Comparison of ENCODE assay signal across 25 cellular contexts in genomic region chr20:1636621-1637020, GRCh38. TPM values are rescaled to one million over a fixed set of nuclear protein-coding genes. Genes with fewer than 3 reads are reported as not detected.
DNase-seq lines count a peak whose midpoint lies in the region; ATAC-seq, FAIRE-seq and TF ChIP-seq lines count a peak whose summit lies in the region.
"Had no signal": no experiment of that assay in that cellular context is flagged by ENCODE, and none has a peak within 500 bp of the region (broad histone marks: within the 10 kb centered on the region; RNA-seq: fewer than 3 reads in every experiment).

No MANE protein-coding gene starts in this region.

- H3K27ac Mint-ChIP-seq in CD4-positive, alpha-beta memory T cell: peak overlapping the region in 5 of 7 donors; percentile 16 to 68 (median 51)
- peak overlapping the region; percentile 13 for H3K27ac Mint-ChIP-seq in activated T-helper 1 cell treated with anti-CD3 and anti-CD28 coated beads, Interleukin-12 subunit alpha, Interleukin-12 subunit beta, Interleukin-2, Interleukin-4 antibody, amounts not matched to agents 30 ng/mL and 10 ng/mL and 1 ng/mL, durations not matched to agents 14 hours and 24 hours and 36 hours
- H3K27ac Mint-ChIP-seq: activated T-helper 17 cell treated with anti-CD3 and anti-CD28 coated beads, Interleukin-2, amount 50 U/mL, for 72 hours; IgD-negative memory B cell; progenitor cell of endocrine pancreas; T-helper 1 cell treated with Interleukin-12 subunit alpha and Interleukin-12 subunit beta and Interleukin-4 antibody, amounts not matched to agents 30 μg/mL and 1 μg/mL, for 36 hours had no signal

- H3K9me3 ChIP-seq in CD4-positive, alpha-beta memory T cell (ENCODE audit: control insufficient read depth in 1 of 2, low read length in 2 of 2): no peaks in the 10 kb centered on the region
- no peaks in the 10 kb centered on the region for H3K9me3 ChIP-seq in HepG2 (ENCODE audit: low read length)
- H3K9me3 ChIP-seq: thoracic aorta had no signal

- no peak overlapping the region for H3K4me3 ChIP-seq in CD4-positive, alpha-beta memory T cell (ENCODE audit: low read length in 2 of 2)
- H3K4me3 ChIP-seq in HepG2 (replicated peaks in 1 of 3; ENCODE audit: insufficient read depth in 1 of 3, low read depth in 2 of 3, low read length in 3 of 3): no peak overlapping the region
- H3K4me3 ChIP-seq: thoracic aorta had no signal

- BruUV-seq in HepG2 (replicated peaks; lab: Mats Ljungman, UMichigan): no TSS peak

- H3K27me3 ChIP-seq in CD4-positive, alpha-beta memory T cell (ENCODE audit: insufficient read depth, low read length): no peaks in the 10 kb centered on the region
- H3K27me3 ChIP-seq in HepG2 (ENCODE audit: control insufficient read depth in 1 of 2, insufficient read depth in 2 of 2, low read length in 2 of 2): no peaks in the 10 kb centered on the region

- H4K20me1 ChIP-seq in HepG2 (ENCODE audit: insufficient read depth, low read length): no peaks in the 10 kb centered on the region

- no peak for TF ChIP-seq POLR2A in HepG2 (IDR thresholded peaks at IDR 0.05; ENCODE audit: insufficient read depth in 1 of 2, low read depth in 2 of 2, low read length in 2 of 2)

- H2AFZ ChIP-seq in HepG2 (ENCODE audit: low read length): no peak overlapping the region

- TF ChIP-seq EP300 in HepG2 (IDR thresholded peaks at IDR 0.05; ENCODE audit: low read depth in 2 of 2, low read length in 2 of 2) (peak in 1 of 2 experiments; percentile 60; a peak in 2 of 4 replicates), HepG2 (CRISPR knock-in tag; IDR thresholded peaks at IDR 0.05; ENCODE audit: borderline replicate concordance) (0 out of 2 replicates have a peak, but pooled peaks have one; percentile 24)

- peaks cover 11% of the 10 kb centered on the region for H3K36me3 ChIP-seq in CD4-positive, alpha-beta memory T cell (ENCODE audit: insufficient read depth, low read length)
- H3K36me3 ChIP-seq in HepG2 (replicated peaks in 1 of 2; ENCODE audit: control insufficient read depth in 1 of 2, insufficient read depth in 2 of 2, low read length in 2 of 2): no peaks in the 10 kb centered on the region
- H3K36me3 ChIP-seq: thoracic aorta, WERI-Rb-1 had no signal

- H3K4me1 ChIP-seq in CD4-positive, alpha-beta memory T cell (ENCODE audit: insufficient read depth, low read length): peaks cover 41% of the 10 kb centered on the region
- peaks cover 41% of the 10 kb centered on the region for H3K4me1 ChIP-seq in HepG2 (ENCODE audit: insufficient read depth, low read length)

- H3K79me2 ChIP-seq in HepG2 (ENCODE audit: insufficient read depth, low read length): no peaks in the 10 kb centered on the region

- in situ Hi-C loops in GM13977 (cut with MboI; ENCODE audit: low pct_unique_long_range_greater_than_20kb, low sequenced_read_pairs, unreplicated experiment) (no loop called here), HepG2 (cut with HindIII; ENCODE audit: extremely low pct_ligation_motif_present, low pct_unique_long_range_greater_than_20kb) (no loop called here)

- peaks cover 47 to 51% of the 10 kb centered on the region in 2 donors for H3K36me3 Mint-ChIP-seq in CD4-positive, alpha-beta memory T cell
- peaks cover 41% of the 10 kb centered on the region for H3K36me3 Mint-ChIP-seq in activated T-helper 1 cell treated with anti-CD3 and anti-CD28 coated beads, Interleukin-12 subunit alpha, Interleukin-12 subunit beta, Interleukin-2, Interleukin-4 antibody, amounts not matched to agents 30 ng/mL and 10 ng/mL and 1 ng/mL, durations not matched to agents 14 hours and 24 hours and 36 hours (ENCODE audit: low read depth)

- TF ChIP-seq CTCF in GM13977 (IDR thresholded peaks at IDR 0.05; ENCODE audit: extremely low read depth, insufficient read depth, missing control alignments) (peak; percentile 22), HepG2 (CRISPR knock-in tag; IDR thresholded peaks at IDR 0.05) (peak; percentile 89)

- H3K9ac ChIP-seq in HepG2 (ENCODE audit: insufficient read depth, low read depth, low read length): no peak overlapping the region

- FAIRE-seq in HepG2 (lab: Jason Lieb, UNC): peak; percentile 87

- POLR2A ChIA-PET in CD4-positive, alpha-beta memory T cell (lab: Charles Lee; ENCODE audit: partially characterized antibody): no interaction called here
- POLR2A ChIA-PET in HepG2 (lab: Yijun Ruan, JAX): no interaction called here

- no peaks in the 10 kb centered on the region for H3K27me3 Mint-ChIP-seq in CD4-positive, alpha-beta memory T cell
- no peaks in the 10 kb centered on the region for H3K27me3 Mint-ChIP-seq in activated T-helper 1 cell treated with anti-CD3 and anti-CD28 coated beads, Interleukin-12 subunit alpha, Interleukin-12 subunit beta, Interleukin-2, Interleukin-4 antibody, amounts not matched to agents 30 ng/mL and 10 ng/mL and 1 ng/mL, durations not matched to agents 14 hours and 24 hours and 36 hours (ENCODE audit: insufficient read depth)
- H3K27me3 Mint-ChIP-seq: activated T-helper 17 cell treated with anti-CD3 and anti-CD28 coated beads, Interleukin-2, amount 50 U/mL, for 72 hours; central memory CD8-positive, alpha-beta T cell; progenitor cell of endocrine pancreas had no signal

- H3K27ac ChIP-seq in CD4-positive, alpha-beta memory T cell (ENCODE audit: low read depth, low read length): no peak overlapping the region
- H3K27ac ChIP-seq in HepG2 (ENCODE audit: extremely low read length, insufficient read depth, low read length): peak overlapping the region; percentile 2
- H3K27ac ChIP-seq: thoracic aorta, WERI-Rb-1 had no signal

- intact Hi-C loops in CD4-positive, alpha-beta memory T cell (cut with micrococcal nuclease): no loop called here
- intact Hi-C loops in activated T-helper 1 cell treated with anti-CD3 and anti-CD28 coated beads, Interleukin-12 subunit alpha, Interleukin-12 subunit beta, Interleukin-2, Interleukin-4 antibody, amounts not matched to agents 30 ng/mL and 10 ng/mL and 1 ng/mL, durations not matched to agents 14 hours and 24 hours and 36 hours (cut with micrococcal nuclease): no loop called here
- intact Hi-C loops in HepG2 (cut with micrococcal nuclease; ENCODE audit: unreplicated experiment): loop anchor here (1.0 kb wide), 2 partner anchors 127 to 133 kb away; no protein-coding TSS in a partner anchor

- no peak for DNase-seq in CD4-positive, alpha-beta memory T cell
- DNase-seq in GM13977 (ENCODE audit: low spot score) (no peak), HepG2 (ENCODE audit: low spot score) (peak; percentile 93), cerebellar cortex (ENCODE audit: low spot score) (no peak), superior temporal gyrus (ENCODE audit: extremely low spot score) (no peak)
- DNase-seq in activated T-helper 1 cell treated with anti-CD3 and anti-CD28 coated beads, Interleukin-12 subunit alpha, Interleukin-12 subunit beta, Interleukin-2, Interleukin-4 antibody, amounts not matched to agents 30 ng/mL and 10 ng/mL and 1 ng/mL, durations not matched to agents 14 hours and 24 hours and 36 hours (ENCODE audit: low spot score): no peak
- DNase-seq in stimulated activated CD4-positive, alpha-beta T cell treated with anti-CD3 and anti-CD28 coated beads, Interleukin-15, amount 100 ng/mL, for 24 hours: no peak
- DNase-seq: anterior cingulate cortex; effector CD4-positive, alpha-beta T cell; GOT3; head of caudate nucleus; NCI-H2081; NCI-H524; SHP77 treated with DMSO at 0.1 percent for 48 hours; stimulated activated CD8-positive, alpha-beta memory T cell treated with anti-CD3 and anti-CD28 coated beads, Interleukin-4, amount 100 ng/mL, for 48 hours; WERI-Rb-1 had no signal

- H3K4me3 Mint-ChIP-seq in CD4-positive, alpha-beta memory T cell: no peak overlapping the region
- no peak overlapping the region for H3K4me3 Mint-ChIP-seq in activated T-helper 1 cell treated with anti-CD3 and anti-CD28 coated beads, Interleukin-12 subunit alpha, Interleukin-12 subunit beta, Interleukin-2, Interleukin-4 antibody, amounts not matched to agents 30 ng/mL and 10 ng/mL and 1 ng/mL, durations not matched to agents 14 hours and 24 hours and 36 hours
- H3K4me3 Mint-ChIP-seq: activated T-helper 17 cell treated with anti-CD3 and anti-CD28 coated beads, Interleukin-2, amount 50 U/mL, for 72 hours; central memory CD8-positive, alpha-beta T cell; IgD-negative memory B cell; neural crest cell; T-helper 1 cell treated with Interleukin-12 subunit alpha and Interleukin-12 subunit beta and Interleukin-4 antibody, amounts not matched to agents 30 μg/mL and 1 μg/mL, for 36 hours had no signal

- TF ChIP-seq RAD21 in HepG2 (CRISPR knock-in tag; IDR thresholded peaks at IDR 0.05): peak; percentile 63

- peak; percentile 98 for ATAC-seq in HepG2
- no peak for ATAC-seq in GM18502 (IDR thresholded peaks at IDR 0.05; ENCODE audit: poor library complexity, unreplicated experiment)
- ATAC-seq: activated T-helper 17 cell treated with anti-CD3 and anti-CD28 coated beads, Interleukin-2, amount 50 U/mL, for 72 hours had no signal

- CTCF ChIA-PET in CD4-positive, alpha-beta memory T cell (lab: Charles Lee; ENCODE audit: partially characterized antibody): interaction anchor here (1.4 kb wide), 2 partner anchors 14 to 35 kb away, joined by 3 to 4 read pairs; no protein-coding TSS in a partner anchor
- CTCF ChIA-PET in HepG2 (lab: Yijun Ruan, JAX; ENCODE audit: low intra/inter-chr PET ratio, low total read pairs): no interaction called here

- 0% methylated on average over 2 of the region's 2 CpGs for WGBS in HepG2 (ENCODE audit: low lambda C conversion rate)

- peaks cover 0 to 8% (median 2%) of the 10 kb centered on the region in 8 donors for H3K9me3 Mint-ChIP-seq in CD4-positive, alpha-beta memory T cell
- H3K9me3 Mint-ChIP-seq in activated T-helper 1 cell treated with anti-CD3 and anti-CD28 coated beads, Interleukin-12 subunit alpha, Interleukin-12 subunit beta, Interleukin-2, Interleukin-4 antibody, amounts not matched to agents 30 ng/mL and 10 ng/mL and 1 ng/mL, durations not matched to agents 14 hours and 24 hours and 36 hours: peaks cover 8% of the 10 kb centered on the region
- H3K9me3 Mint-ChIP-seq: activated T-helper 17 cell treated with anti-CD3 and anti-CD28 coated beads, Interleukin-2, amount 50 U/mL, for 72 hours; T-helper 1 cell treated with Interleukin-12 subunit alpha and Interleukin-12 subunit beta and Interleukin-4 antibody, amounts not matched to agents 30 μg/mL and 1 μg/mL, for 36 hours had no signal

- H3K4me2 ChIP-seq in HepG2 (ENCODE audit: low read depth, low read length): peak overlapping the region; percentile 18

- peaks cover 33 to 49% (median 40%) of the 10 kb centered on the region in 4 donors for H3K4me1 Mint-ChIP-seq in CD4-positive, alpha-beta memory T cell
- peaks cover 37% of the 10 kb centered on the region for H3K4me1 Mint-ChIP-seq in activated T-helper 1 cell treated with anti-CD3 and anti-CD28 coated beads, Interleukin-12 subunit alpha, Interleukin-12 subunit beta, Interleukin-2, Interleukin-4 antibody, amounts not matched to agents 30 ng/mL and 10 ng/mL and 1 ng/mL, durations not matched to agents 14 hours and 24 hours and 36 hours (ENCODE audit: low read depth)
- H3K4me1 Mint-ChIP-seq: neural crest cell had no signal

RNA-seq across cellular contexts. Expression of gene SIRPB1, which starts 16.8 kb away (rescaled TPM):
- total RNA-seq in CD4-positive, alpha-beta memory T cell: 1 to 10 TPM; 4.7 to 7.2 TPM
- 1 to 10 TPM in 1 of 2 donors, under 1 TPM in 1; 0.64 to 1.2 TPM for polyA plus RNA-seq in CD4-positive, alpha-beta memory T cell
- 1.6 and 3.3 TPM in 2 replicates for total RNA-seq in activated T-helper 1 cell treated with anti-CD3 and anti-CD28 coated beads, Interleukin-12 subunit alpha, Interleukin-12 subunit beta, Interleukin-2, Interleukin-4 antibody, amounts not matched to agents 30 ng/mL and 10 ng/mL and 1 ng/mL, durations not matched to agents 14 hours and 24 hours and 36 hours
- 0.98 and 1.4 TPM in 2 replicates for total RNA-seq in HepG2 (2016; rRNA removed; fragmentation: Illumina TruSeq; extraction: Trizol)
- 0.51 and 0.71 TPM in 2 replicates for total RNA-seq in HepG2 (2016; cell fraction: cytosol; rRNA removed; fragmentation: Illumina TruSeq; extraction: Trizol; ENCODE audit: low read depth)
- total RNA-seq in HepG2 (2016; cell fraction: insoluble cytoplasmic fraction; rRNA removed; fragmentation: Illumina TruSeq; extraction: Trizol): 0.61 and 0.85 TPM in 2 replicates
- total RNA-seq in HepG2 (2016; cell fraction: membrane; rRNA removed; fragmentation: Illumina TruSeq; extraction: Trizol): 2.2 and 2.6 TPM in 2 replicates
- 0.40 and 0.69 TPM in 2 replicates for total RNA-seq in HepG2 (2016; cell fraction: nucleus; rRNA removed; fragmentation: Illumina TruSeq; extraction: Trizol)
- 0.41 and 0.46 TPM in 2 replicates for polyA plus RNA-seq in HepG2 (2011; rRNA removed)
- 0.15 and 0.32 TPM in 2 replicates for polyA plus RNA-seq in HepG2 (2011; cell fraction: cytosol; rRNA removed)
- polyA plus RNA-seq in HepG2 (2011; cell fraction: nucleus; rRNA removed): 0.52 and 0.58 TPM in 2 replicates
- polyA plus RNA-seq in HepG2 (2012): 0.28 TPM in 1 of 2 replicates, not detected in the other
- polyA plus RNA-seq in HepG2 (2016; cell fraction: cytosol; fragmentation: Illumina TruSeq; extraction: Trizol; ENCODE audit: low read depth): 1.4 and 1.6 TPM in 2 replicates
- polyA plus RNA-seq in HepG2 (2016; cell fraction: insoluble cytoplasmic fraction; fragmentation: Illumina TruSeq; extraction: Trizol; ENCODE audit: low read depth): 1.2 and 2.0 TPM in 2 replicates
- 1.9 and 2.1 TPM in 2 replicates for polyA plus RNA-seq in HepG2 (2016; cell fraction: membrane; fragmentation: Illumina TruSeq; extraction: Trizol; ENCODE audit: low read depth)
- 3.3 and 4.5 TPM in 2 replicates for polyA plus RNA-seq in HepG2 (2016; cell fraction: nucleus; fragmentation: Illumina TruSeq; extraction: Trizol; ENCODE audit: insufficient read depth, low read depth)
- 0.09 and 0.12 TPM in 2 replicates for polyA minus RNA-seq in HepG2 (2011; rRNA and poly(A)+ RNA removed; ENCODE audit: low replicate concordance)
- polyA minus RNA-seq in HepG2 (2011; cell fraction: cytosol; rRNA and poly(A)+ RNA removed): 0.69 and 1.1 TPM in 2 replicates
- not detected in 2 replicates for polyA minus RNA-seq in HepG2 (2011; cell fraction: nucleus; rRNA and poly(A)+ RNA removed)

RNA-seq across cellular contexts. Expression of gene SIRPG, which starts 21.0 kb away (rescaled TPM):
- 10 to 100 TPM; 32.4 to 34.9 TPM for total RNA-seq in CD4-positive, alpha-beta memory T cell
- polyA plus RNA-seq in CD4-positive, alpha-beta memory T cell: 100 to 1,000 TPM; 136 to 211 TPM
- 31.8 and 34.6 TPM in 2 replicates for total RNA-seq in activated T-helper 1 cell treated with anti-CD3 and anti-CD28 coated beads, Interleukin-12 subunit alpha, Interleukin-12 subunit beta, Interleukin-2, Interleukin-4 antibody, amounts not matched to agents 30 ng/mL and 10 ng/mL and 1 ng/mL, durations not matched to agents 14 hours and 24 hours and 36 hours
- total RNA-seq in HepG2 (2016; rRNA removed; fragmentation: Illumina TruSeq; extraction: Trizol): not detected in 2 replicates
- not detected in 2 replicates for total RNA-seq in HepG2 (2016; cell fraction: cytosol; rRNA removed; fragmentation: Illumina TruSeq; extraction: Trizol; ENCODE audit: low read depth)
- total RNA-seq in HepG2 (2016; cell fraction: insoluble cytoplasmic fraction; rRNA removed; fragmentation: Illumina TruSeq; extraction: Trizol): not detected in 2 replicates
- not detected in 2 replicates for total RNA-seq in HepG2 (2016; cell fraction: membrane; rRNA removed; fragmentation: Illumina TruSeq; extraction: Trizol)
- not detected in 2 replicates for total RNA-seq in HepG2 (2016; cell fraction: nucleus; rRNA removed; fragmentation: Illumina TruSeq; extraction: Trizol)
- not detected in 2 replicates for polyA plus RNA-seq in HepG2 (2011; rRNA removed)
- not detected in 2 replicates for polyA plus RNA-seq in HepG2 (2011; cell fraction: cytosol; rRNA removed)
- polyA plus RNA-seq in HepG2 (2011; cell fraction: nucleus; rRNA removed): not detected in 2 replicates
- polyA plus RNA-seq in HepG2 (2012): not detected in 2 replicates
- polyA plus RNA-seq in HepG2 (2016; cell fraction: cytosol; fragmentation: Illumina TruSeq; extraction: Trizol; ENCODE audit: low read depth): not detected in 2 replicates
- not detected in 2 replicates for polyA plus RNA-seq in HepG2 (2016; cell fraction: insoluble cytoplasmic fraction; fragmentation: Illumina TruSeq; extraction: Trizol; ENCODE audit: low read depth)
- polyA plus RNA-seq in HepG2 (2016; cell fraction: membrane; fragmentation: Illumina TruSeq; extraction: Trizol; ENCODE audit: low read depth): not detected in 2 replicates
- polyA plus RNA-seq in HepG2 (2016; cell fraction: nucleus; fragmentation: Illumina TruSeq; extraction: Trizol; ENCODE audit: insufficient read depth, low read depth): not detected in 2 replicates
- polyA minus RNA-seq in HepG2 (2011; rRNA and poly(A)+ RNA removed; ENCODE audit: low replicate concordance): not detected in 2 replicates
- not detected in 2 replicates for polyA minus RNA-seq in HepG2 (2011; cell fraction: cytosol; rRNA and poly(A)+ RNA removed)
- polyA minus RNA-seq in HepG2 (2011; cell fraction: nucleus; rRNA and poly(A)+ RNA removed): not detected in 2 replicates
- total RNA-seq: neural crest cell, progenitor cell of endocrine pancreas had no signal
- polyA plus RNA-seq: BJ had no signal

Comparison
In these comparisons a context has a peak if more than half of its experiments do, and no peak if none do; other contexts are left out.
1. RNA of gene SIRPG, which starts 21.0 kb away (total RNA-seq): 32.4 to 34.9 TPM in CD4-positive, alpha-beta memory T cell and 31.8 to 34.6 TPM in activated T-helper 1 cell treated with anti-CD3 and anti-CD28 coated beads, Interleukin-12 subunit alpha, Interleukin-12 subunit beta, Interleukin-2, Interleukin-4 antibody, amounts not matched to agents 30 ng/mL and 10 ng/mL and 1 ng/mL, durations not matched to agents 14 hours and 24 hours and 36 hours; not detected in HepG2; every median in the first group is over 10 times any median in the second.